Comparison of ENCODE assay signal across 15 cellular contexts in genomic region chr11:125373426-125374391, GRCh38.
DNase-seq lines count a peak whose midpoint lies in the region; ATAC-seq and TF ChIP-seq lines count a peak whose summit lies in the region.
"Had no signal": no experiment of that assay in that cellular context is flagged by ENCODE, and none has a peak within 500 bp of the region (broad histone marks: within the 10 kb centered on the region; RNA-seq: fewer than 3 reads in every experiment).

No MANE protein-coding gene starts in this region.

- H3K9ac ChIP-seq in fibroblast of lung (ENCODE audit: insufficient read depth, low read length), result no peak overlapping the region
- H3K9ac ChIP-seq in neural progenitor cell, result no peak overlapping the region
- H3K9ac ChIP-seq: KMS-11 had no signal

- H4K20me1 ChIP-seq in fibroblast of lung (ENCODE audit: control insufficient read depth, extremely low read depth, insufficient read depth, low read length), result no peaks in the 10 kb centered on the region
- peaks cover 14% of the 10 kb centered on the region for H4K20me1 ChIP-seq in neural progenitor cell (ENCODE audit: low read depth)

- peaks cover 9% of the 10 kb centered on the region for H3K4me1 ChIP-seq in fibroblast of lung (ENCODE audit: control insufficient read depth, extremely low read depth, insufficient read depth, low read length)
- peaks cover 53% of the 10 kb centered on the region for H3K4me1 ChIP-seq in neural progenitor cell
- H3K4me1 ChIP-seq: SJSA1 had no signal

- ATAC-seq in WTC11, result no peak

- H3K9me3 ChIP-seq in fibroblast of lung (ENCODE audit: control insufficient read depth, insufficient read depth, low read depth, low read length), result no peaks in the 10 kb centered on the region
- H3K9me3 ChIP-seq in neural progenitor cell (ENCODE audit: low read depth), result no peaks in the 10 kb centered on the region
- H3K9me3 ChIP-seq: SJSA1, vagina had no signal

- H3K4me3 Mint-ChIP-seq in neural progenitor cell (no peak overlapping the region), WTC11 (no peak overlapping the region)
- H3K4me3 Mint-ChIP-seq: stimulated activated memory B cell treated with anti-CD40 and anti-IgM and Interleukin-4, amounts not matched to agents 10 μg/mL and 1 μg/mL and 100 μg/mL, for 72 hours had no signal

- peak overlapping the region; percentile 62 for H3K27ac Mint-ChIP-seq in neural progenitor cell
- no peak overlapping the region for H3K27ac Mint-ChIP-seq in WTC11
- H3K27ac Mint-ChIP-seq: stimulated activated memory B cell treated with anti-CD40 and anti-IgM and Interleukin-4, amounts not matched to agents 10 μg/mL and 1 μg/mL and 100 μg/mL, for 72 hours had no signal

- POLR2A ChIA-PET in WTC11 (lab: Charles Lee), result interaction anchor here (1.6 kb wide), 1 partner anchor 10 kb away, joined by 5 read pairs; no protein-coding TSS in a partner anchor

- H3K36me3 Mint-ChIP-seq in neural progenitor cell (peaks cover 29% of the 10 kb centered on the region), WTC11 (no peaks in the 10 kb centered on the region)
- H3K36me3 Mint-ChIP-seq: stimulated activated memory B cell treated with anti-CD40 and anti-IgM and Interleukin-4, amounts not matched to agents 10 μg/mL and 1 μg/mL and 100 μg/mL, for 72 hours had no signal

- CTCF ChIA-PET in WTC11 (lab: Charles Lee), result interaction anchor here (1.0 to 6.3 kb wide), 11 partner anchors 9 to 283 kb away, joined by 3 to 43 read pairs (median 5); no protein-coding TSS in a partner anchor

- H3K27me3 ChIP-seq in fibroblast of lung (ENCODE audit: control insufficient read depth, insufficient read depth, low read length), result peaks cover 5% of the 10 kb centered on the region
- peaks cover 26% of the 10 kb centered on the region for H3K27me3 ChIP-seq in neural progenitor cell
- H3K27me3 ChIP-seq: SJSA1, vagina had no signal

- H3K79me2 ChIP-seq in fibroblast of lung (ENCODE audit: control insufficient read depth, insufficient read depth, low read length) (no peaks in the 10 kb centered on the region), neural progenitor cell (ENCODE audit: low read depth) (no peaks in the 10 kb centered on the region)

- no peak for TF ChIP-seq CTCF in NB4 (IDR thresholded peaks at IDR 0.05; ENCODE audit: low read depth, low read length)
- TF ChIP-seq CTCF in fibroblast of lung (conservative IDR thresholded peaks at IDR 0.05 in 1 of 2, IDR thresholded peaks at IDR 0.05 in 1 of 2; ENCODE audit: low read depth in 1 of 2, low read length in 2 of 2), result no peak
- no peak for TF ChIP-seq CTCF in neural progenitor cell (IDR thresholded peaks at IDR 0.05)
- TF ChIP-seq CTCF in WTC11 (IDR thresholded peaks at IDR 0.05), result no peak

- H2AFZ ChIP-seq in fibroblast of lung (ENCODE audit: low read length) (no peak overlapping the region), neural progenitor cell (replicated peaks) (no peak overlapping the region)

- no peak overlapping the region for H3K4me3 ChIP-seq in NB4 (ENCODE audit: low read depth, low read length)
- H3K4me3 ChIP-seq in fibroblast of lung (replicated peaks in 1 of 4; ENCODE audit: control extremely low read depth in 1 of 4, insufficient read depth in 1 of 4, low read depth in 3 of 4, low read length in 4 of 4), result no peak overlapping the region
- no peak overlapping the region for H3K4me3 ChIP-seq in neural progenitor cell
- H3K4me3 ChIP-seq: SJSA1, vagina had no signal

- no peak for TF ChIP-seq POLR2A in NB4 (IDR thresholded peaks at IDR 0.05; ENCODE audit: extremely low read depth, insufficient read length)

- H3K4me2 ChIP-seq in fibroblast of lung (ENCODE audit: extremely low read depth, insufficient read depth, low read length) (no peak overlapping the region), neural progenitor cell (no peak overlapping the region)
- H3K4me2 ChIP-seq: KMS-11 had no signal

- peak; percentile 17 for DNase-seq in DMS79 (lab: John Stamatoyannopoulos, UW)
- peak; percentile 45 for DNase-seq in NB4 (ENCODE audit: low read depth)
- DNase-seq in fibroblast of lung (ENCODE audit: low read depth in 2 of 2), result peak; percentile 63 to 65
- no peak for DNase-seq in neural progenitor cell (ENCODE audit: low spot score)
- no peak for DNase-seq in NCI-H774 (lab: John Stamatoyannopoulos, UW)
- DNase-seq in epidermal melanocyte (ENCODE audit: insufficient read length, low spot score), result no peak
- DNase-seq in substantia nigra (lab: John Stamatoyannopoulos, UW), result no peak
- no peak for DNase-seq in WTC11 (ENCODE audit: low spot score)
- DNase-seq: activated CD8-positive, alpha-beta memory T cell treated with anti-CD3 and anti-CD28 coated beads for 24 hours; NCI-H187 treated with DMSO at 0.1 percent for 48 hours; stimulated activated CD4-positive, alpha-beta T cell treated with anti-CD3 and anti-CD28 coated beads, Interleukin-4, amount 100 ng/mL, for 4 hours had no signal

- H3K36me3 ChIP-seq in fibroblast of lung (ENCODE audit: control insufficient read depth, insufficient read depth, low read length), result no peaks in the 10 kb centered on the region
- no peaks in the 10 kb centered on the region for H3K36me3 ChIP-seq in neural progenitor cell
- H3K36me3 ChIP-seq: SJSA1, vagina had no signal

- H3F3A ChIP-seq in neural progenitor cell (ENCODE audit: low read depth), result peaks cover 31% of the 10 kb centered on the region

- peaks cover 82% of the 10 kb centered on the region for H3K4me1 Mint-ChIP-seq in neural progenitor cell
- H3K4me1 Mint-ChIP-seq in WTC11, result peaks cover 60% of the 10 kb centered on the region
- H3K4me1 Mint-ChIP-seq: stimulated activated memory B cell treated with anti-CD40 and anti-IgM and Interleukin-4, amounts not matched to agents 10 μg/mL and 1 μg/mL and 100 μg/mL, for 72 hours had no signal

- no peaks in the 10 kb centered on the region for H3K9me3 Mint-ChIP-seq in neural progenitor cell
- H3K9me3 Mint-ChIP-seq in WTC11, result no peaks in the 10 kb centered on the region
- H3K9me3 Mint-ChIP-seq: stimulated activated memory B cell treated with anti-CD40 and anti-IgM and Interleukin-4, amounts not matched to agents 10 μg/mL and 1 μg/mL and 100 μg/mL, for 72 hours had no signal

- H3K27me3 Mint-ChIP-seq in neural progenitor cell (ENCODE audit: insufficient read depth, low read depth), result no peaks in the 10 kb centered on the region
- peaks cover 5% of the 10 kb centered on the region for H3K27me3 Mint-ChIP-seq in WTC11 (ENCODE audit: low read depth)

- H3K27ac ChIP-seq in fibroblast of lung (ENCODE audit: insufficient read depth, low read length), result no peak overlapping the region
- no peak overlapping the region for H3K27ac ChIP-seq in neural progenitor cell
- no peak overlapping the region for H3K27ac ChIP-seq in substantia nigra (ENCODE audit: low read depth, low read length, poor library complexity, severe bottlenecking)
- H3K27ac ChIP-seq: KMS-11, SJSA1, vagina had no signal

TF ChIP-seq in WTC11, 78 proteins besides CTCF, POLR2A, EP300 and RAD21 (continues in another document):
- no peak for TF ChIP-seq HMGA2 (CRISPR knock-in tag; IDR thresholded peaks at IDR 0.05)
- no peak for TF ChIP-seq OVOL2 (CRISPR knock-in tag; IDR thresholded peaks at IDR 0.05; ENCODE audit: borderline replicate concordance)
- TF ChIP-seq ZNF423 (CRISPR knock-in tag; IDR thresholded peaks at IDR 0.05), result no peak
- no peak for TF ChIP-seq ELF4 (CRISPR knock-in tag; IDR thresholded peaks at IDR 0.05; ENCODE audit: low read depth)
- TF ChIP-seq TCF7 (CRISPR knock-in tag; IDR thresholded peaks at IDR 0.05; ENCODE audit: low read depth), result no peak
- no peak for TF ChIP-seq ZSCAN18 (CRISPR knock-in tag; IDR thresholded peaks at IDR 0.05)
- TF ChIP-seq TEAD4 (CRISPR knock-in tag; IDR thresholded peaks at IDR 0.05), result no peak
- no peak for TF ChIP-seq RELA (CRISPR knock-in tag; IDR thresholded peaks at IDR 0.05; ENCODE audit: borderline replicate concordance)
- no peak for TF ChIP-seq NR2C2 (CRISPR knock-in tag; IDR thresholded peaks at IDR 0.05)
- TF ChIP-seq ATF3 (CRISPR knock-in tag; conservative IDR thresholded peaks at IDR 0.05), result no peak
- no peak for TF ChIP-seq FOXJ3 (CRISPR knock-in tag; IDR thresholded peaks at IDR 0.05; ENCODE audit: borderline replicate concordance)

Comparison
In these comparisons a context has a peak if more than half of its experiments do, and no peak if none do; other contexts are left out.
1. DNase-seq: peak in DMS79 (single experiment), NB4 (single experiment) and fibroblast of lung (2 of 2); none in neural progenitor cell (single experiment), NCI-H774 (single experiment), epidermal melanocyte (single experiment), substantia nigra (0 of 49) and WTC11 (single experiment).